13 cellular contexts compared by ENCODE assay signal in the genomic region with DNA sequence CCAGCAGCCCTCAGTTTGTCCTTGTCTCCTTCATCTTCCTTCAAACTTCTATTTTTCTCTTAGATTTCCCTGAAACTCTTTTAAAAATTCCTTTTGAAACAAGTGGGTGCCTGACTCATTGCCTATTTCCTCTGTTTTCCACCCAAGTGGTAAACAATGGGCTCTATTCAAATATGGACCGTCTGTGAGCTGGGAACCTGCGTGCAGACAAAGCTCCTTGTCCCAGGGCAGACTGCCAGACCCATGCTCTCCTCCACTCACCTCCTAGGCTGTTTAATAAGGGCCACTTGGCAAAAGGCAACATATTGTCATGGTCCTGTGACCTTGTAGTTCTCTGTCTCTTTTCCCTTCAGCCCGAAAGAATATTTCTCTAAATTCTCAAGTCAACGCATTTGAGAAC.
DNase-seq lines count a peak whose midpoint lies in the region; ATAC-seq and TF ChIP-seq lines count a peak whose summit lies in the region.
"Had no signal": no experiment of that assay in that cellular context is flagged by ENCODE, and none has a peak within 500 bp of the region (broad histone marks: within the 10 kb centered on the region; RNA-seq: fewer than 3 reads in every experiment).

No MANE protein-coding gene starts in this region.

- TF ChIP-seq POLR2A in erythroblast (IDR thresholded peaks at IDR 0.05; ENCODE audit: low read length), result no peak

- no peaks in the 10 kb centered on the region for H3K27me3 ChIP-seq in SJCRH30
- H3K27me3 ChIP-seq in effector memory CD4-positive, alpha-beta T cell (replicated peaks; ENCODE audit: control insufficient read depth, insufficient read depth, low read length, poor library complexity, severe bottlenecking), result peaks cover 6% of the 10 kb centered on the region
- H3K27me3 ChIP-seq: dorsolateral prefrontal cortex had no signal

- H3K9me3 ChIP-seq in SJCRH30 (replicated peaks), result no peaks in the 10 kb centered on the region
- no peaks in the 10 kb centered on the region for H3K9me3 ChIP-seq in effector memory CD4-positive, alpha-beta T cell (ENCODE audit: control insufficient read depth, low read length)

- TF ChIP-seq CTCF in foreskin fibroblast (IDR thresholded peaks at IDR 0.05; ENCODE audit: low read depth, low read length) (no peak), retinal pigment epithelial cell (conservative IDR thresholded peaks at IDR 0.05; ENCODE audit: low read depth, low read length) (no peak)

- H3K4me3 ChIP-seq in SJCRH30 (no peak overlapping the region), foreskin fibroblast (ENCODE audit: low read depth in 1 of 2, low read length in 2 of 2) (no peak overlapping the region), retinal pigment epithelial cell (ENCODE audit: low read length) (no peak overlapping the region)
- no peak overlapping the region for H3K4me3 ChIP-seq in effector memory CD4-positive, alpha-beta T cell (ENCODE audit: insufficient read depth, low read depth, low read length, poor library complexity, severe bottlenecking)
- H3K4me3 ChIP-seq: dorsolateral prefrontal cortex had no signal

- peaks cover 14% of the 10 kb centered on the region for H3K4me1 ChIP-seq in SJCRH30
- H3K4me1 ChIP-seq in effector memory CD4-positive, alpha-beta T cell (ENCODE audit: control insufficient read depth, insufficient read depth, low read length, poor library complexity, severe bottlenecking), result no peaks in the 10 kb centered on the region

- H3K36me3 ChIP-seq in SJCRH30, result no peaks in the 10 kb centered on the region
- no peaks in the 10 kb centered on the region for H3K36me3 ChIP-seq in effector memory CD4-positive, alpha-beta T cell (ENCODE audit: control insufficient read depth, insufficient read depth, low read length)

- no peak overlapping the region; the same call in 1 of the 2 replicates for H3K27ac ChIP-seq in SJCRH30
- H3K27ac ChIP-seq in effector memory CD4-positive, alpha-beta T cell (ENCODE audit: insufficient read depth, low read length, poor library complexity, severe bottlenecking), result no peak overlapping the region
- H3K27ac ChIP-seq: dorsolateral prefrontal cortex had no signal

- peak; percentile 84 for DNase-seq in GM04503 (ENCODE audit: low read depth)
- DNase-seq in SJCRH30, result peak; percentile 36 to 55
- peak; percentile 60 to 74 for DNase-seq in foreskin fibroblast
- peak; percentile 74 for DNase-seq in retinal pigment epithelial cell (ENCODE audit: low read depth)
- DNase-seq in stimulated activated CD4-positive, alpha-beta T cell treated with anti-CD3 and anti-CD28 coated beads, Interleukin-12 subunit alpha, Interleukin-12 subunit beta, amount 100 ng/mL, for 4 hours, result no peak
- DNase-seq in effector memory CD4-positive, alpha-beta T cell, result no peak
- DNase-seq in erythroblast (lab: John Stamatoyannopoulos, UW), result no peak
- DNase-seq: activated CD8-positive, alpha-beta memory T cell treated with anti-CD3 and anti-CD28 coated beads for 24 hours; dorsolateral prefrontal cortex; NCI-H146 had no signal

- no peak for ATAC-seq in GM19455 (IDR thresholded peaks at IDR 0.05; ENCODE audit: unreplicated experiment)
- ATAC-seq: activated naive CD4-positive, alpha-beta T cell treated with anti-CD3 and anti-CD28 coated beads, Interleukin-2, amount 50 U/mL, for 72 hours; natural killer cell treated with Interleukin-12 subunit alpha and Interleukin-12 subunit beta and Interleukin-15 and Interleukin-18, amount 100 ng/mL, for 72 hours had no signal

Comparison
In these comparisons a context has a peak if more than half of its experiments do, and no peak if none do; other contexts are left out.
1. DNase-seq: peak in GM04503 (single experiment), SJCRH30 (2 of 2), foreskin fibroblast (2 of 2) and retinal pigment epithelial cell (single experiment); none in stimulated activated CD4-positive, alpha-beta T cell treated with anti-CD3 and anti-CD28 coated beads, Interleukin-12 subunit alpha, Interleukin-12 subunit beta, amount 100 ng/mL, for 4 hours (single experiment), effector memory CD4-positive, alpha-beta T cell (0 of 3) and erythroblast (0 of 2).